ENCODE assay signal across 16 cellular contexts in genomic region chr21:17231771-17232170, GRCh38.
"Had no signal": no experiment of that assay in that cellular context is flagged by ENCODE, and none has a peak within 500 bp of the region (broad histone marks: within the 10 kb centered on the region; RNA-seq: fewer than 3 reads in every experiment).

No MANE protein-coding gene starts in this region.

- H3K9me3 ChIP-seq: lower lobe of right lung, neutrophil had no signal

- H3K4me3 ChIP-seq: esophagus squamous epithelium, lower lobe of right lung, transverse colon had no signal

- H3K27me3 ChIP-seq: esophagus squamous epithelium, neutrophil, transverse colon had no signal

- H3K36me3 ChIP-seq: esophagus squamous epithelium, lower lobe of right lung, neutrophil, transverse colon had no signal

- ATAC-seq: lower lobe of right lung; stimulated activated effector memory CD8-positive, alpha-beta T cell treated with anti-CD3 and anti-CD28 coated beads, Interleukin-12 subunit alpha, Interleukin-12 subunit beta, amount 100 ng/mL, for 72 hours had no signal

- DNase-seq: activated CD4-positive, alpha-beta T cell treated with anti-CD3 and anti-CD28 coated beads for 1 hour; activated CD4-positive, alpha-beta T cell treated with anti-CD3 and anti-CD28 coated beads, Interleukin-2, amount 50 U/mL, for 48 hours; activated gamma-delta T cell treated with Interleukin-2 at 50 U/mL for 16 hours; activated naive CD8-positive, alpha-beta T cell treated with anti-CD3 and anti-CD28 coated beads, Interleukin-2, amount 10 ng/mL, durations not matched to agents 7 days and 5 days; activated T-cell treated with anti-CD3 and anti-CD28 coated beads, Interleukin-2, amount 50 U/mL, for 48 hours; aorta; esophagus squamous epithelium; hippocampal formation; kidney glomerular epithelial cell; lower lobe of right lung; midbrain; naive B cell; T1000; transverse colon had no signal

- H3K4me1 ChIP-seq: esophagus squamous epithelium, lower lobe of right lung, transverse colon had no signal
